1 cellular context compared by ENCODE assay signal in genomic region chr19:17860331-17860992, GRCh38.
TF ChIP-seq lines count a peak whose summit lies in the region.

No MANE protein-coding gene starts in this region.

TF ChIP-seq in HepG2, 621 proteins besides CTCF, POLR2A, EP300 and RAD21 (continued from another document):
- peak; percentile 3; the same call in 1 of the 2 replicates for TF ChIP-seq CSRNP1 (CRISPR knock-in tag; IDR thresholded peaks at IDR 0.05)
- TF ChIP-seq BATF2 (CRISPR knock-in tag; IDR thresholded peaks at IDR 0.05) = 0 out of 2 replicates have a peak, but pooled peaks have one; percentile 29
- TF ChIP-seq MXD4 (CRISPR knock-in tag; IDR thresholded peaks at IDR 0.05) = 0 out of 2 replicates have a peak, but pooled peaks have one; percentile 6
TF ChIP-seq in HepG2: peak in this region for 19.
